ENCODE assay signal across 2 cellular contexts in genomic region chr2:214185546-214185945, GRCh38.
TF ChIP-seq lines count a peak whose summit lies in the region.

No MANE protein-coding gene starts in this region.

TF ChIP-seq in HepG2, 621 proteins besides CTCF, POLR2A, EP300 and RAD21 (continues in another document):
- TF ChIP-seq NFKB2 (CRISPR knock-in tag; IDR thresholded peaks at IDR 0.05; ENCODE audit: borderline replicate concordance): no peak
- TF ChIP-seq ETV5 (CRISPR knock-in tag; IDR thresholded peaks at IDR 0.05; ENCODE audit: borderline replicate concordance): no peak
- TF ChIP-seq KIAA2018 (CRISPR knock-in tag; IDR thresholded peaks at IDR 0.05; ENCODE audit: borderline replicate concordance): no peak
- no peak for TF ChIP-seq ZFP91 (CRISPR knock-in tag; IDR thresholded peaks at IDR 0.05; ENCODE audit: borderline replicate concordance)
- no peak for TF ChIP-seq HINFP (CRISPR knock-in tag; IDR thresholded peaks at IDR 0.05; ENCODE audit: low read depth)
- no peak for TF ChIP-seq ZNF281 (CRISPR knock-in tag; IDR thresholded peaks at IDR 0.05; ENCODE audit: borderline replicate concordance)

TF ChIP-seq in H1, 55 proteins besides CTCF, POLR2A, EP300 and RAD21:
- no peak for TF ChIP-seq E2F6 (IDR thresholded peaks at IDR 0.05)
TF ChIP-seq in H1: peak in this region for 0.
